In the genomic region with DNA sequence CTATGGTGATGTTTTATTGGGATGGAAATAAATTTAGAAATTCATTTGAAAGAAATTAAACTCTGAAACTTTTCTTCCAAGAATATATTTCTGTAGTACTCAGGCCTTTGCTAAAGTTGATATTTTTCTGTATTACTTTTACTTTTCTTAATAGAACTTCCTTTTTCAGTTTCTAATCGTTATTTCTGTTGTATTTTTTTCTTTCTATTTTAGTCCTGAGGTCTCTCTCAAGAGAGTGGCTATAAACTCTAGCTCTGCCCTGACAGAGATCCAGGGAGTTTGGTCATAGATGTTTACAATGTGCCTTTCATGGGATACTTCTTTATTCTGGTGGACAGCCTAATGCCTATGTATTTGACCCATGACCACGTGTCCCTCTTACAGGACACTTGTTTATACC, we compare ENCODE assay signal across 23 cellular contexts. TPM values are rescaled to one million over a fixed set of nuclear protein-coding genes. Genes with fewer than 3 reads are reported as not detected.
DNase-seq lines count a peak whose midpoint lies in the region; ATAC-seq and TF ChIP-seq lines count a peak whose summit lies in the region.
"Had no signal": no experiment of that assay in that cellular context is flagged by ENCODE, and none has a peak within 500 bp of the region (broad histone marks: within the 10 kb centered on the region; RNA-seq: fewer than 3 reads in every experiment).

No MANE protein-coding gene starts in this region.

- H2BK20ac ChIP-seq in H9 (ENCODE audit: low read depth, low read length, poor library complexity, severe bottlenecking), result no peak overlapping the region

- H3K4me1 ChIP-seq in OCI-LY7 (ENCODE audit: insufficient read depth, low read length, poor library complexity, severe bottlenecking) (peaks cover 17% of the 10 kb centered on the region), H9 (ENCODE audit: insufficient read depth, low read length) (peaks cover 12% of the 10 kb centered on the region; the same call in 1 of the 2 replicates)

- H3K18ac ChIP-seq in H9 (ENCODE audit: insufficient read length, low read depth, low read length), result no peak overlapping the region

- CTCF ChIA-PET in GM10248 (lab: Yijun Ruan, JAX), result interaction anchor here (1.1 kb wide), 1 partner anchor 13 kb away, joined by 3 read pairs; no protein-coding TSS in a partner anchor
- CTCF ChIA-PET in OCI-LY7 (lab: Charles Lee; ENCODE audit: unreplicated experiment), result no interaction called here

- H4K5ac ChIP-seq in H9 (ENCODE audit: insufficient read length, low read depth, low read length), result no peak overlapping the region

- no peak overlapping the region for H3K9ac ChIP-seq in H9 (ENCODE audit: extremely low read depth, insufficient read length, low read length)
- H3K9ac ChIP-seq: KMS-11 had no signal

- no peak overlapping the region for H3K14ac ChIP-seq in H9 (ENCODE audit: insufficient read depth, low read length)

- no peaks in the 10 kb centered on the region for H3K23me2 ChIP-seq in H9 (ENCODE audit: insufficient read length, low read depth, low read length, poor library complexity, severe bottlenecking)

- no peak overlapping the region for H3K23ac ChIP-seq in H9 (ENCODE audit: insufficient read length, low read depth, low read length)

- no peak overlapping the region for H3K56ac ChIP-seq in H9 (ENCODE audit: insufficient read length, low read depth, low read length)

- H3K27me3 ChIP-seq in H9 (ENCODE audit: insufficient read depth, low read length), result no peaks in the 10 kb centered on the region

- no peak overlapping the region for H2AK5ac ChIP-seq in H9 (ENCODE audit: insufficient read length, low read length)

- POLR2A ChIA-PET in GM10248 (lab: Yijun Ruan, JAX), result no interaction called here
- POLR2A ChIA-PET in OCI-LY7 (lab: Charles Lee), result interaction anchor here (0.6 kb wide), 1 partner anchor 96 kb away, joined by 14 read pairs; a partner anchor contains a TSS

- H3K4me3 Mint-ChIP-seq in IgD-negative memory B cell, result peak overlapping the region in 2 of 4 donors; percentile 76 to 78
- H3K4me3 Mint-ChIP-seq in stimulated activated naive B cell treated with anti-CD40 and anti-IgM and Interleukin-4, amounts not matched to agents 10 μg/mL and 1 μg/mL and 100 μg/mL, for 72 hours, result no peak overlapping the region
- no peak overlapping the region for H3K4me3 Mint-ChIP-seq in H9
- H3K4me3 Mint-ChIP-seq: CD4-positive, CD25-positive, alpha-beta regulatory T cell; HFFc6; T-helper 1 cell treated with Interleukin-12 subunit alpha and Interleukin-12 subunit beta and Interleukin-4 antibody, amounts not matched to agents 30 μg/mL and 1 μg/mL, for 36 hours had no signal

- BruUV-seq in OCI-LY7 (replicated peaks; lab: Mats Ljungman, UMichigan), result no TSS peak

- no peak overlapping the region for H2BK120ac ChIP-seq in H9 (ENCODE audit: low read depth, low read length, poor library complexity, severe bottlenecking)

- H4K91ac ChIP-seq in H9 (ENCODE audit: insufficient read length, low read depth, low read length), result no peak overlapping the region

- H3K27ac ChIP-seq in OCI-LY7 (ENCODE audit: low read depth, low read length, poor library complexity, severe bottlenecking), result no peak overlapping the region
- no peak overlapping the region for H3K27ac ChIP-seq in H9 (ENCODE audit: insufficient read length, low read depth, low read length)
- H3K27ac ChIP-seq: KMS-11 had no signal

- H3K9me3 Mint-ChIP-seq in IgD-negative memory B cell (peaks cover 3 to 16% (median 9%) of the 10 kb centered on the region in 3 donors), H9 (no peaks in the 10 kb centered on the region)
- H3K9me3 Mint-ChIP-seq in stimulated activated naive B cell treated with anti-CD40 and anti-IgM and Interleukin-4, amounts not matched to agents 10 μg/mL and 1 μg/mL and 100 μg/mL, for 72 hours, result peaks cover 5 to 16% of the 10 kb centered on the region in 2 donors

- 0 out of 2 replicates have a peak overlapping the region, but pooled peaks have one; percentile 14 for H2AFZ ChIP-seq in OCI-LY7 (ENCODE audit: low read length)
- no peak overlapping the region for H2AFZ ChIP-seq in H9 (ENCODE audit: low read length)

- no peaks in the 10 kb centered on the region for H3K9me2 ChIP-seq in OCI-LY7 (ENCODE audit: insufficient read depth, low read length)

- H3K9me3 ChIP-seq in OCI-LY7 (ENCODE audit: low read length) (no peaks in the 10 kb centered on the region), H9 (ENCODE audit: control insufficient read depth, low read depth, low read length) (no peaks in the 10 kb centered on the region)

- H3K4me1 Mint-ChIP-seq in IgD-negative memory B cell, result peaks cover 18 to 29% (median 24%) of the 10 kb centered on the region in 3 donors
- peaks cover 15 to 20% of the 10 kb centered on the region in 2 donors for H3K4me1 Mint-ChIP-seq in stimulated activated naive B cell treated with anti-CD40 and anti-IgM and Interleukin-4, amounts not matched to agents 10 μg/mL and 1 μg/mL and 100 μg/mL, for 72 hours
- peaks cover 32% of the 10 kb centered on the region in 2 experiments for H3K4me1 Mint-ChIP-seq in H9
- H3K4me1 Mint-ChIP-seq: CD4-positive, CD25-positive, alpha-beta regulatory T cell had no signal

- H2BK5ac ChIP-seq in H9 (ENCODE audit: insufficient read length, low read length), result no peak overlapping the region

- no peak overlapping the region for H3K4me3 ChIP-seq in OCI-LY7 (ENCODE audit: low read depth, low read length, poor library complexity, severe bottlenecking)

- H3K79me2 ChIP-seq in OCI-LY7 (ENCODE audit: insufficient read depth, low read depth, low read length), result no peaks in the 10 kb centered on the region
- no peaks in the 10 kb centered on the region for H3K79me2 ChIP-seq in H9 (ENCODE audit: insufficient read depth, low read length)

- H3T11ph ChIP-seq in H9 (ENCODE audit: low read length), result no peak overlapping the region

- WGBS in H9 (ENCODE audit: extremely low coverage, insufficient read length, low lambda C conversion rate), result no CpG with 5 or more reads among the region's 2 CpGs

- no peaks in the 10 kb centered on the region for H3K79me1 ChIP-seq in H9 (ENCODE audit: insufficient read depth, low read depth, low read length, poor library complexity, severe bottlenecking)

- H3K4ac ChIP-seq in H9 (ENCODE audit: low read depth, low read length), result no peak overlapping the region

- H4K8ac ChIP-seq in H9 (replicated peaks; ENCODE audit: insufficient read length, low read depth, low read length), result no peak overlapping the region

- no peaks in the 10 kb centered on the region for H3K36me3 ChIP-seq in OCI-LY7 (ENCODE audit: insufficient read depth, low read length)

- intact Hi-C loops in OCI-LY7 (cut with micrococcal nuclease; ENCODE audit: unreplicated experiment), result no loop called here

- H3K27ac Mint-ChIP-seq in IgD-negative memory B cell (peak overlapping the region in 2 of 3 donors; percentile 77 to 88), H9 (no peak overlapping the region)
- H3K27ac Mint-ChIP-seq in stimulated activated naive B cell treated with anti-CD40 and anti-IgM and Interleukin-4, amounts not matched to agents 10 μg/mL and 1 μg/mL and 100 μg/mL, for 72 hours, result peak overlapping the region; percentile 86
- H3K27ac Mint-ChIP-seq: CD4-positive, CD25-positive, alpha-beta regulatory T cell; HFFc6; T-helper 1 cell treated with Interleukin-12 subunit alpha and Interleukin-12 subunit beta and Interleukin-4 antibody, amounts not matched to agents 30 μg/mL and 1 μg/mL, for 36 hours had no signal

- no peak overlapping the region for H2BK15ac ChIP-seq in H9 (ENCODE audit: low read depth, low read length)

- peaks cover 2% of the 10 kb centered on the region for H3K27me3 Mint-ChIP-seq in IgD-negative memory B cell
- H3K27me3 Mint-ChIP-seq in stimulated activated naive B cell treated with anti-CD40 and anti-IgM and Interleukin-4, amounts not matched to agents 10 μg/mL and 1 μg/mL and 100 μg/mL, for 72 hours, result peaks cover 0 to 6% of the 10 kb centered on the region in 2 donors
- peaks cover 5% of the 10 kb centered on the region for H3K27me3 Mint-ChIP-seq in H9 (ENCODE audit: low read depth)

- H4K20me1 ChIP-seq in OCI-LY7 (ENCODE audit: insufficient read depth, low read length) (no peaks in the 10 kb centered on the region), H9 (ENCODE audit: control insufficient read depth, insufficient read depth, insufficient read length) (no peaks in the 10 kb centered on the region)

- TF ChIP-seq CTCF in GM10248 (IDR thresholded peaks at IDR 0.05; ENCODE audit: control extremely low read depth, extremely low read depth, low read depth, missing control alignments), result no peak
- no peak for TF ChIP-seq CTCF in OCI-LY7 (conservative IDR thresholded peaks at IDR 0.05; ENCODE audit: low read length)
- no peak for TF ChIP-seq CTCF in H9 (conservative IDR thresholded peaks at IDR 0.05)

- ATAC-seq in stimulated activated naive B cell treated with anti-CD40 and anti-IgM and Interleukin-4, amounts not matched to agents 10 μg/mL and 1 μg/mL and 100 μg/mL, for 72 hours (replicated peaks), result peak in 1 of 2 donors; percentile 46

- DNase-seq in GM10248 (ENCODE audit: extremely low spot score), result peak; percentile 19
- no peak for DNase-seq in OCI-LY7 (ENCODE audit: low spot score)
- DNase-seq in stimulated activated naive B cell treated with anti-CD40 and anti-IgM and Interleukin-4, amounts not matched to agents 10 μg/mL and 1 μg/mL and 100 μg/mL, for 72 hours, result no peak
- no peak for DNase-seq in NCI-H774 (lab: John Stamatoyannopoulos, UW)
- DNase-seq in H9, result no peak
- DNase-seq in activated CD4-positive, alpha-beta T cell treated with anti-CD3 and anti-CD28 coated beads, Interleukin-2, amount 50 U/mL, for 48 hours, result no peak
- DNase-seq: AML-193; CD4-positive, CD25-positive, alpha-beta regulatory T cell; COR-L47; DMS 273 treated with DMSO at 0.1 percent for 48 hours; DND-41; HFFc6; NCI-H1092; NCI-H1436 treated with DMSO at 0.1 percent for 48 hours; NCI-H2029; NCI-H345; NCI-H524 treated with DMSO at 0.1 percent for 48 hours; RPMI8226; SHP77 treated with DMSO at 0.1 percent for 48 hours had no signal

- peaks cover 4% of the 10 kb centered on the region for H3K36me3 Mint-ChIP-seq in IgD-negative memory B cell
- peaks cover 0 to 8% of the 10 kb centered on the region in 2 donors for H3K36me3 Mint-ChIP-seq in stimulated activated naive B cell treated with anti-CD40 and anti-IgM and Interleukin-4, amounts not matched to agents 10 μg/mL and 1 μg/mL and 100 μg/mL, for 72 hours
- no peaks in the 10 kb centered on the region for H3K36me3 Mint-ChIP-seq in H9 (ENCODE audit: insufficient read depth in 1 of 3, low read depth in 3 of 3)
- H3K36me3 Mint-ChIP-seq: CD4-positive, CD25-positive, alpha-beta regulatory T cell had no signal

- H2BK12ac ChIP-seq in H9 (ENCODE audit: insufficient read length, low read depth, low read length), result no peak overlapping the region

- H3K4me2 ChIP-seq in OCI-LY7 (ENCODE audit: low read length) (peak overlapping the region; percentile 43), H9 (ENCODE audit: insufficient read depth, insufficient read length, low read length) (no peak overlapping the region)
- H3K4me2 ChIP-seq: KMS-11 had no signal

RNA-seq across cellular contexts. Expression of a gene that starts 51.0 kb away (rescaled TPM):
- not detected for polyA plus RNA-seq in IgD-negative memory B cell
- total RNA-seq in OCI-LY7 (2014; rRNA removed; shearing (Covaris generic)), result 0.35 and 0.75 TPM in 2 replicates
- total RNA-seq in OCI-LY7 (2022), result not detected in 2 replicates
- not detected in 2 replicates for total RNA-seq in H9 (2021)
- total RNA-seq: CD4-positive, CD25-positive, alpha-beta regulatory T cell; HFFc6; HT-29 had no signal
- polyA plus RNA-seq: CD4-positive, CD25-positive, alpha-beta regulatory T cell had no signal

Comparison
In these comparisons a context has a peak if more than half of its experiments do, and no peak if none do; other contexts are left out.
1. H3K27ac Mint-ChIP-seq: peak in IgD-negative memory B cell (2 of 3) and stimulated activated naive B cell treated with anti-CD40 and anti-IgM and Interleukin-4, amounts not matched to agents 10 μg/mL and 1 μg/mL and 100 μg/mL, for 72 hours (single experiment); none in H9 (0 of 3).